ENCODE assay signal across 18 cellular contexts in genomic region chr3:36557021-36557707, GRCh38.
DNase-seq lines count a peak whose midpoint lies in the region; ATAC-seq and TF ChIP-seq lines count a peak whose summit lies in the region.
"Had no signal": no experiment of that assay in that cellular context is flagged by ENCODE, and none has a peak within 500 bp of the region (broad histone marks: within the 10 kb centered on the region; RNA-seq: fewer than 3 reads in every experiment).

No MANE protein-coding gene starts in this region.

- intact Hi-C loops in Caco-2 (cut with micrococcal nuclease; ENCODE audit: unreplicated experiment) (no loop called here), breast epithelium (cut with DNase I; ENCODE audit: low total_unique reads) (no loop called here)

- H3K9me3 ChIP-seq in Caco-2 (no peaks in the 10 kb centered on the region), breast epithelium (no peaks in the 10 kb centered on the region)
- H3K9me3 ChIP-seq: A549 had no signal

- H3K27ac Mint-ChIP-seq in Caco-2 (ENCODE audit: unreplicated experiment), result no peak overlapping the region
- H3K27ac Mint-ChIP-seq: activated CD4-positive, alpha-beta memory T cell treated with anti-CD3 and anti-CD28 coated beads for 36 hours; activated naive CD8-positive, alpha-beta T cell had no signal

- peaks cover 18% of the 10 kb centered on the region for H3K4me1 Mint-ChIP-seq in Caco-2 (ENCODE audit: low read depth, unreplicated experiment)

- H3K4me3 Mint-ChIP-seq in Caco-2 (ENCODE audit: unreplicated experiment), result no peak overlapping the region
- H3K4me3 Mint-ChIP-seq: activated CD4-positive, alpha-beta memory T cell treated with anti-CD3 and anti-CD28 coated beads for 36 hours; activated naive CD8-positive, alpha-beta T cell had no signal

- H3K27ac ChIP-seq in breast epithelium, result no peak overlapping the region
- H3K27ac ChIP-seq: A549 had no signal

- H3K4me3 ChIP-seq in GM06990 (replicated peaks; ENCODE audit: low read depth, low read length), result no peak overlapping the region
- H3K4me3 ChIP-seq in Caco-2 (ENCODE audit: low read depth, low read length), result no peak overlapping the region
- H3K4me3 ChIP-seq in breast epithelium, result no peak overlapping the region
- H3K4me3 ChIP-seq: A549 had no signal

- ATAC-seq in GM19397 (IDR thresholded peaks at IDR 0.05; ENCODE audit: unreplicated experiment) (peak; percentile 80), HG02885 (IDR thresholded peaks at IDR 0.05; ENCODE audit: poor library complexity, unreplicated experiment) (peak; percentile 79), HG03565 (IDR thresholded peaks at IDR 0.05; ENCODE audit: unreplicated experiment) (peak; percentile 83)
- ATAC-seq: A549, left lobe of liver had no signal

- H3K4me1 ChIP-seq in Caco-2, result peaks cover 23% of the 10 kb centered on the region
- no peaks in the 10 kb centered on the region for H3K4me1 ChIP-seq in breast epithelium
- H3K4me1 ChIP-seq: A549 had no signal

- no peaks in the 10 kb centered on the region for H3K27me3 Mint-ChIP-seq in Caco-2 (ENCODE audit: insufficient read depth, unreplicated experiment)
- H3K27me3 Mint-ChIP-seq: activated CD4-positive, alpha-beta memory T cell treated with anti-CD3 and anti-CD28 coated beads for 36 hours had no signal

- no peak for TF ChIP-seq POLR2A in breast epithelium (IDR thresholded peaks at IDR 0.05)

- peaks cover 1% of the 10 kb centered on the region; the same call in 1 of the 2 replicates for H3K27me3 ChIP-seq in GM06990 (replicated peaks; ENCODE audit: control insufficient read depth, insufficient read depth, low read length)
- H3K27me3 ChIP-seq in Caco-2 (replicated peaks; ENCODE audit: control insufficient read depth, insufficient read depth, low read length), result no peaks in the 10 kb centered on the region
- no peaks in the 10 kb centered on the region for H3K27me3 ChIP-seq in breast epithelium

- TF ChIP-seq CTCF in GM06990 (IDR thresholded peaks at IDR 0.05; ENCODE audit: insufficient read depth, low read length, poor library complexity, severe bottlenecking), result no peak
- no peak for TF ChIP-seq CTCF in Caco-2 (IDR thresholded peaks at IDR 0.05; ENCODE audit: insufficient read depth in 1 of 2, low read depth in 1 of 2, low read length in 1 of 2, severe bottlenecking in 1 of 2, unreplicated experiment in 1 of 2)
- no peak for TF ChIP-seq CTCF in breast epithelium (IDR thresholded peaks at IDR 0.05)

- no peaks in the 10 kb centered on the region for H3K9me3 Mint-ChIP-seq in Caco-2 (ENCODE audit: unreplicated experiment)
- H3K9me3 Mint-ChIP-seq: activated CD4-positive, alpha-beta memory T cell treated with anti-CD3 and anti-CD28 coated beads for 36 hours had no signal

- CTCF ChIA-PET in Caco-2 (lab: Charles Lee), result no interaction called here

- POLR2A ChIA-PET in Caco-2 (lab: Charles Lee), result no interaction called here

- peak; percentile 12 for DNase-seq in GM06990 (ENCODE audit: extremely low read depth, insufficient read length)
- no peak for DNase-seq in COLO668 (lab: John Stamatoyannopoulos, UW; ENCODE audit: unreplicated experiment)
- DNase-seq in Caco-2, result no peak
- DNase-seq in breast epithelium (ENCODE audit: low spot score in 2 of 2), result no peak
- DNase-seq in activated CD4-positive, CD25-positive, alpha-beta regulatory T cell (lab: John Stamatoyannopoulos, UW), result no peak
- DNase-seq: activated CD4-positive, alpha-beta memory T cell treated with anti-CD3 and anti-CD28 coated beads for 36 hours; DMS79; foreskin fibroblast; NCI-H1417 treated with DMSO at 0.1 percent for 48 hours; NK-92 treated with Interleukin-12 subunit alpha and Interleukin-12 subunit beta, amount 100 ng/mL, for 24 hours; occipital lobe; stimulated activated naive CD4-positive, alpha-beta T cell treated with Interleukin-2 at 50 U/mL for 16 hours had no signal

- H3K36me3 Mint-ChIP-seq in Caco-2 (ENCODE audit: insufficient read depth, unreplicated experiment), result peaks cover 4% of the 10 kb centered on the region
- H3K36me3 Mint-ChIP-seq: activated CD4-positive, alpha-beta memory T cell treated with anti-CD3 and anti-CD28 coated beads for 36 hours; activated naive CD8-positive, alpha-beta T cell had no signal

- H3K36me3 ChIP-seq in GM06990 (ENCODE audit: control insufficient read depth, insufficient read depth, low read length), result no peaks in the 10 kb centered on the region
- no peaks in the 10 kb centered on the region for H3K36me3 ChIP-seq in Caco-2 (ENCODE audit: control insufficient read depth, insufficient read depth, low read length)
- H3K36me3 ChIP-seq in breast epithelium, result no peaks in the 10 kb centered on the region

- BruUV-seq in Caco-2 (replicated peaks; lab: Mats Ljungman, UMichigan), result no TSS peak
